ENCODE assay signal across 8 cellular contexts in genomic region chr13:59677966-59678814, GRCh38.
DNase-seq lines count a peak whose midpoint lies in the region; ATAC-seq, FAIRE-seq and TF ChIP-seq lines count a peak whose summit lies in the region.

No MANE protein-coding gene starts in this region.

- H3K4me1 Mint-ChIP-seq in neural progenitor cell: peaks cover 21% of the 10 kb centered on the region

- no peak overlapping the region for H3K4me3 Mint-ChIP-seq in neural progenitor cell

- CTCF ChIA-PET in IMR-90 (lab: Yijun Ruan, JAX): interaction anchor here (0.6 to 5.0 kb wide), 14 partner anchors 10 to 1520 kb away, joined by 3 to 29 read pairs (median 4); no protein-coding TSS in a partner anchor

- no peak overlapping the region for H2BK15ac ChIP-seq in IMR-90 (ENCODE audit: low read depth, low read length)

- no peak overlapping the region for H2AFZ ChIP-seq in IMR-90 (replicated peaks; ENCODE audit: low read length, poor library complexity)
- H2AFZ ChIP-seq in neural progenitor cell (replicated peaks): no peak overlapping the region

- peaks cover 5% of the 10 kb centered on the region for H3K9me1 ChIP-seq in IMR-90 (ENCODE audit: insufficient read depth, low read length)

- no peak overlapping the region for H2AK9ac ChIP-seq in IMR-90 (replicated peaks; ENCODE audit: low read depth, low read length, poor library complexity)

- H3K9me3 Mint-ChIP-seq in neural progenitor cell: no peaks in the 10 kb centered on the region

- POLR2A ChIA-PET in IMR-90 (lab: Charles Lee; ENCODE audit: unreplicated experiment): no interaction called here

- no peaks in the 10 kb centered on the region for H3K79me1 ChIP-seq in IMR-90 (ENCODE audit: low read depth in 1 of 2, low read length in 2 of 2)

- H3K79me2 ChIP-seq in neural progenitor cell (ENCODE audit: low read depth): no peaks in the 10 kb centered on the region

- H3K4me3 ChIP-seq in IMR-90 (ENCODE audit: insufficient read depth, low read depth, low read length) (no peak overlapping the region), esophagus muscularis mucosa (no peak overlapping the region), neural progenitor cell (no peak overlapping the region)

- H4K20me1 ChIP-seq in IMR-90 (ENCODE audit: insufficient read depth, low read length) (no peaks in the 10 kb centered on the region), neural progenitor cell (ENCODE audit: low read depth) (no peaks in the 10 kb centered on the region)

- ATAC-seq in GM21423 (IDR thresholded peaks at IDR 0.05; ENCODE audit: unreplicated experiment): peak; percentile 65
- ATAC-seq in IMR-90 (ENCODE audit: low read depth): peak; percentile 88

- no peak overlapping the region for H2BK120ac ChIP-seq in IMR-90 (ENCODE audit: low read depth, low read length)

- TF ChIP-seq EP300 in esophagus muscularis mucosa (IDR thresholded peaks at IDR 0.05): no peak

- H4K5ac ChIP-seq in IMR-90 (ENCODE audit: low read depth, low read length): no peak overlapping the region

- no peak overlapping the region for H3K27ac Mint-ChIP-seq in neural progenitor cell

- H3K56ac ChIP-seq in IMR-90 (ENCODE audit: extremely low read depth, insufficient read depth, low read length): no peak overlapping the region

- peak; percentile 88 for TF ChIP-seq CTCF in IMR-90 (conservative IDR thresholded peaks at IDR 0.05; ENCODE audit: low read depth, low read length)
- TF ChIP-seq CTCF in esophagus muscularis mucosa (IDR thresholded peaks at IDR 0.05): peak; percentile 68 to 88 (median 76)
- TF ChIP-seq CTCF in neural progenitor cell (IDR thresholded peaks at IDR 0.05): peak; percentile 91

- H4K8ac ChIP-seq in IMR-90 (ENCODE audit: low read depth in 2 of 2, low read length in 2 of 2): no peak overlapping the region

- FAIRE-seq in G401.6 (lab: Jason Lieb, UNC): peak; percentile 90

- no peak overlapping the region for H3K23ac ChIP-seq in IMR-90 (ENCODE audit: low read depth, low read length)

- TF ChIP-seq RAD21 in IMR-90 (IDR thresholded peaks at IDR 0.05; ENCODE audit: low read length): peak; percentile 89

- intact Hi-C loops in IMR-90 (cut with micrococcal nuclease) (loop anchor here (1.0 to 2.0 kb wide), 2 partner anchors 287 to 753 kb away; no protein-coding TSS in a partner anchor), esophagus muscularis mucosa (cut with DNase I) (loop anchor here (2.0 kb wide), 1 partner anchor 287 kb away; no protein-coding TSS in a partner anchor)

- no peak overlapping the region for H3K18ac ChIP-seq in IMR-90 (ENCODE audit: low read depth, low read length)

- H3K27ac ChIP-seq in IMR-90 (ENCODE audit: insufficient read depth, low read length): no peak overlapping the region
- no peak overlapping the region for H3K27ac ChIP-seq in esophagus muscularis mucosa (replicated peaks in 1 of 4)
- no peak overlapping the region for H3K27ac ChIP-seq in neural progenitor cell

- no TSS peak for BruUV-seq in IMR-90 (replicated peaks; lab: Mats Ljungman, UMichigan)

- no peaks in the 10 kb centered on the region for H3K36me3 Mint-ChIP-seq in neural progenitor cell

- DNase-seq in IMR-90 (peak; percentile 72), SHP77 treated with DMSO at 0.1 percent for 48 hours (lab: John Stamatoyannopoulos, UW) (peak; percentile 2), esophagus muscularis mucosa (ENCODE audit: extremely low spot score) (no peak), neural progenitor cell (ENCODE audit: low spot score) (peak; percentile 65), NCI-H446 treated with DMSO at 0.1 percent for 48 hours (lab: John Stamatoyannopoulos, UW) (no peak)
- DNase-seq in stimulated activated CD4-positive, alpha-beta T cell treated with anti-CD3 and anti-CD28 coated beads, Interleukin-2, amount 100 ng/mL, for 24 hours: no peak

- TF ChIP-seq POLR2A in IMR-90 (IDR thresholded peaks at IDR 0.05; ENCODE audit: low read depth, low read length) (no peak), esophagus muscularis mucosa (IDR thresholded peaks at IDR 0.05; ENCODE audit: low read depth) (no peak)

- no peaks in the 10 kb centered on the region for H3K27me3 Mint-ChIP-seq in neural progenitor cell (ENCODE audit: insufficient read depth, low read depth)

- dilution Hi-C loops in IMR-90 (cut with HindIII; ENCODE audit: low sequenced_read_pairs, unreplicated experiment): no loop called here

- H3K9me3 ChIP-seq in IMR-90 (ENCODE audit: control insufficient read depth, insufficient read depth, low read length) (no peaks in the 10 kb centered on the region), esophagus muscularis mucosa (no peaks in the 10 kb centered on the region), neural progenitor cell (ENCODE audit: low read depth) (no peaks in the 10 kb centered on the region)

- no peak overlapping the region for H3K9ac ChIP-seq in IMR-90 (ENCODE audit: low read depth, low read length)
- no peak overlapping the region for H3K9ac ChIP-seq in neural progenitor cell

- H2BK5ac ChIP-seq in IMR-90 (ENCODE audit: low read depth, low read length, poor library complexity, severe bottlenecking): no peak overlapping the region

- H2AK5ac ChIP-seq in IMR-90 (ENCODE audit: low read depth, low read length): no peak overlapping the region

- H3K4me1 ChIP-seq in IMR-90 (ENCODE audit: control insufficient read depth, insufficient read depth, low read length) (peaks cover 3% of the 10 kb centered on the region), esophagus muscularis mucosa (peaks cover 6 to 18% (median 9%) of the 10 kb centered on the region in 4 donors), neural progenitor cell (peaks cover 22% of the 10 kb centered on the region)

- no peaks in the 10 kb centered on the region for H3F3A ChIP-seq in neural progenitor cell (ENCODE audit: low read depth)

- H3K14ac ChIP-seq in IMR-90 (replicated peaks; ENCODE audit: low read depth, low read length): no peak overlapping the region

- H3K4ac ChIP-seq in IMR-90 (ENCODE audit: low read depth, low read length): no peak overlapping the region

- H4K91ac ChIP-seq in IMR-90 (ENCODE audit: insufficient read depth, low read depth, low read length): no peak overlapping the region

- no peak overlapping the region for H2BK20ac ChIP-seq in IMR-90 (ENCODE audit: low read depth, low read length)

- H3K4me2 ChIP-seq in IMR-90 (ENCODE audit: low read depth, low read length): no peak overlapping the region
- H3K4me2 ChIP-seq in neural progenitor cell: no peak overlapping the region

- H3K36me3 ChIP-seq in IMR-90 (ENCODE audit: control insufficient read depth, insufficient read depth, low read length) (no peaks in the 10 kb centered on the region), esophagus muscularis mucosa (no peaks in the 10 kb centered on the region), neural progenitor cell (no peaks in the 10 kb centered on the region)

- no CpG with 5 or more reads among the region's 6 CpGs for WGBS in IMR-90 (ENCODE audit: extremely low coverage in 2 of 2, insufficient read length in 1 of 2), 2 experiments
- 78% methylated on average over 6 of the region's 6 CpGs for WGBS in esophagus muscularis mucosa

- no peaks in the 10 kb centered on the region for H3K27me3 ChIP-seq in IMR-90 (ENCODE audit: control insufficient read depth, insufficient read depth, low read length)
- no peaks in the 10 kb centered on the region for H3K27me3 ChIP-seq in esophagus muscularis mucosa
- H3K27me3 ChIP-seq in neural progenitor cell: no peaks in the 10 kb centered on the region

- in situ Hi-C loops in IMR-90 (cut with MboI; ENCODE audit: low sequenced_read_pairs): loop anchor here (5.0 to 25.0 kb wide), 2 partner anchors 286 to 659 kb away; no protein-coding TSS in a partner anchor

TF ChIP-seq in IMR-90, 13 proteins besides CTCF, POLR2A, EP300 and RAD21:
- TF ChIP-seq SMC3 (IDR thresholded peaks at IDR 0.05; ENCODE audit: low read depth, low read length): peak; percentile 83
- no peak for TF ChIP-seq CHD1 (IDR thresholded peaks at IDR 0.05; ENCODE audit: low read depth, low read length)
- TF ChIP-seq MAZ (IDR thresholded peaks at IDR 0.05; ENCODE audit: borderline replicate concordance, low read depth, low read length): no peak
- no peak for TF ChIP-seq USF2 (IDR thresholded peaks at IDR 0.05; ENCODE audit: low read depth, low read length)
- TF ChIP-seq RFX5 (IDR thresholded peaks at IDR 0.05; ENCODE audit: low read depth, low read length): no peak
- TF ChIP-seq RCOR1 (IDR thresholded peaks at IDR 0.05; ENCODE audit: insufficient replicate concordance, low read length): no peak

Comparison
In these comparisons a context has a peak if more than half of its experiments do, and no peak if none do; other contexts are left out.
1. DNase-seq: peak in IMR-90 (single experiment), SHP77 treated with DMSO at 0.1 percent for 48 hours (single experiment) and neural progenitor cell (single experiment); none in esophagus muscularis mucosa (single experiment), stimulated activated CD4-positive, alpha-beta T cell treated with anti-CD3 and anti-CD28 coated beads, Interleukin-2, amount 100 ng/mL, for 24 hours (0 of 2) and NCI-H446 treated with DMSO at 0.1 percent for 48 hours (single experiment).
2. Peak in every context shown above with its lines, with median percentiles within 50 percentile points of each other: CTCF ChIP-seq.